ENCODE assay signal across 17 cellular contexts in genomic region chr20:2659547-2659946, GRCh38. TPM values are rescaled to one million over a fixed set of nuclear protein-coding genes. Genes with fewer than 3 reads are reported as not detected.
DNase-seq lines count a peak whose midpoint lies in the region; ATAC-seq and TF ChIP-seq lines count a peak whose summit lies in the region.
"Had no signal": no experiment of that assay in that cellular context is flagged by ENCODE, and none has a peak within 500 bp of the region (broad histone marks: within the 10 kb centered on the region; RNA-seq: fewer than 3 reads in every experiment).

No MANE protein-coding gene starts in this region.

- no peak for TF ChIP-seq CTCF in Caco-2 (IDR thresholded peaks at IDR 0.05; ENCODE audit: insufficient read depth in 1 of 2, low read depth in 1 of 2, low read length in 1 of 2, severe bottlenecking in 1 of 2, unreplicated experiment in 1 of 2)
- no peak for TF ChIP-seq CTCF in neural crest cell (conservative IDR thresholded peaks at IDR 0.05)
- no peak for TF ChIP-seq CTCF in SK-N-SH (IDR thresholded peaks at IDR 0.05)

- ATAC-seq in activated naive CD8-positive, alpha-beta T cell treated with anti-CD3 and anti-CD28 coated beads, Interleukin-2, amount 10 ng/mL, durations not matched to agents 7 days and 5 days (ENCODE audit: low read depth) = no peak
- ATAC-seq in GM18511 (IDR thresholded peaks at IDR 0.05; ENCODE audit: unreplicated experiment) = no peak

- BruUV-seq in Caco-2 (replicated peaks; lab: Mats Ljungman, UMichigan) = no TSS peak

- peaks cover 29% of the 10 kb centered on the region for H4K20me1 ChIP-seq in SK-N-SH (ENCODE audit: insufficient read depth)

- POLR2A ChIA-PET in Caco-2 (lab: Charles Lee) = no interaction called here
- POLR2A ChIA-PET in activated naive CD8-positive, alpha-beta T cell treated with anti-CD3 and anti-CD28 coated beads, Interleukin-2, amount 10 ng/mL, durations not matched to agents 7 days and 5 days (lab: Charles Lee) = no interaction called here
- POLR2A ChIA-PET in SK-N-SH (lab: Yijun Ruan, JAX) = no interaction called here

- peaks cover 23% of the 10 kb centered on the region for H3K36me3 ChIP-seq in Caco-2 (ENCODE audit: control insufficient read depth, insufficient read depth, low read length)
- peaks cover 48 to 72% of the 10 kb centered on the region in 2 experiments for H3K36me3 ChIP-seq in SK-N-SH (replicated peaks in 1 of 2; ENCODE audit: control insufficient read depth in 1 of 2, insufficient read depth in 2 of 2, low read length in 1 of 2)

- H3K9me3 ChIP-seq in Caco-2 (no peaks in the 10 kb centered on the region), SK-N-SH (no peaks in the 10 kb centered on the region)
- H3K9me3 ChIP-seq: HAP-1 had no signal

- peaks cover 54% of the 10 kb centered on the region for H3K4me1 Mint-ChIP-seq in activated T-cell treated with anti-CD3 and anti-CD28 coated beads, Interleukin-2, amount 50 U/mL, for 24 hours (ENCODE audit: low read depth)
- H3K4me1 Mint-ChIP-seq in Caco-2 (ENCODE audit: low read depth, unreplicated experiment) = peaks cover 13% of the 10 kb centered on the region
- peaks cover 38% of the 10 kb centered on the region for H3K4me1 Mint-ChIP-seq in activated naive CD8-positive, alpha-beta T cell treated with anti-CD3 and anti-CD28 coated beads, Interleukin-2, amount 10 ng/mL, durations not matched to agents 7 days and 5 days
- H3K4me1 Mint-ChIP-seq in neural crest cell = peaks cover 25% of the 10 kb centered on the region

- no peak overlapping the region for H3K9ac ChIP-seq in SK-N-SH

- intact Hi-C loops in Caco-2 (cut with micrococcal nuclease; ENCODE audit: unreplicated experiment) = no loop called here

- H3K9me2 ChIP-seq in SK-N-SH = no peaks in the 10 kb centered on the region

- H3K27me3 ChIP-seq in Caco-2 (replicated peaks; ENCODE audit: control insufficient read depth, insufficient read depth, low read length) = no peaks in the 10 kb centered on the region
- no peaks in the 10 kb centered on the region for H3K27me3 ChIP-seq in SK-N-SH (ENCODE audit: insufficient read depth)

- TF ChIP-seq EP300 in SK-N-SH (IDR thresholded peaks at IDR 0.05; ENCODE audit: borderline replicate concordance in 1 of 2, low read depth in 1 of 2, low read length in 1 of 2) = no peak

- no peaks in the 10 kb centered on the region; the same call in 1 of the 2 replicates for H3K4me1 ChIP-seq in Caco-2
- peaks cover 0 to 10% of the 10 kb centered on the region in 2 experiments; a peak in 2 of 4 replicates for H3K4me1 ChIP-seq in SK-N-SH (ENCODE audit: control insufficient read depth in 1 of 2, insufficient read depth in 2 of 2, low read depth in 1 of 2, low read length in 1 of 2)

- H3K27ac ChIP-seq in SK-N-SH (ENCODE audit: low read depth in 2 of 2, low read length in 1 of 2) = no peak overlapping the region

- no peak overlapping the region for H2AFZ ChIP-seq in SK-N-SH (ENCODE audit: low read depth)

- H3K4me3 ChIP-seq in Caco-2 (ENCODE audit: low read depth, low read length) (no peak overlapping the region), SK-N-SH (ENCODE audit: low read depth in 2 of 2, low read length in 1 of 2) (no peak overlapping the region)
- H3K4me3 ChIP-seq: HAP-1 had no signal

- peak overlapping the region; percentile 6 for H3K4me3 Mint-ChIP-seq in activated T-cell treated with anti-CD3 and anti-CD28 coated beads, Interleukin-2, amount 50 U/mL, for 24 hours
- H3K4me3 Mint-ChIP-seq in Caco-2 (ENCODE audit: unreplicated experiment) (no peak overlapping the region), neural crest cell (peak overlapping the region; percentile 77)
- no peak overlapping the region for H3K4me3 Mint-ChIP-seq in activated naive CD8-positive, alpha-beta T cell treated with anti-CD3 and anti-CD28 coated beads, Interleukin-2, amount 10 ng/mL, durations not matched to agents 7 days and 5 days
- H3K4me3 Mint-ChIP-seq: CD14-positive monocyte had no signal

- no peak for TF ChIP-seq RAD21 in SK-N-SH (IDR thresholded peaks at IDR 0.05; ENCODE audit: low read length)

- no peak overlapping the region for H3K4me2 ChIP-seq in SK-N-SH

- DNase-seq in activated T-cell treated with anti-CD3 and anti-CD28 coated beads, Interleukin-2, amount 50 U/mL, for 24 hours = peak; percentile 40
- DNase-seq in activated T-cell treated with anti-CD3 and anti-CD28 coated beads, Interleukin-2, amount 50 U/mL, for 1 hour = no peak
- DNase-seq in Caco-2 (no peak), neural crest cell (ENCODE audit: low read depth, low spot score) (no peak), SK-N-SH (no peak), anterior cingulate cortex (lab: John Stamatoyannopoulos, UW) (no peak)
- no peak for DNase-seq in activated naive CD8-positive, alpha-beta T cell treated with anti-CD3 and anti-CD28 coated beads, Interleukin-2, amount 10 ng/mL, durations not matched to agents 7 days and 5 days
- DNase-seq: AML-193; NCI-H1417 treated with DMSO at 0.1 percent for 48 hours; NCI-H1930; NCI-H446 treated with DMSO at 0.1 percent for 48 hours; NK-92 treated with Interleukin-12 subunit alpha and Interleukin-12 subunit beta, amount 100 ng/mL, for 24 hours had no signal

- WGBS in SK-N-SH (ENCODE audit: low lambda C conversion rate) = 96% methylated on average over 10 of the region's 10 CpGs

- H3K27me3 Mint-ChIP-seq in activated T-cell treated with anti-CD3 and anti-CD28 coated beads, Interleukin-2, amount 50 U/mL, for 24 hours = no peaks in the 10 kb centered on the region
- H3K27me3 Mint-ChIP-seq in Caco-2 (ENCODE audit: insufficient read depth, unreplicated experiment) (no peaks in the 10 kb centered on the region), neural crest cell (ENCODE audit: low read depth) (peaks cover 8% of the 10 kb centered on the region)
- H3K27me3 Mint-ChIP-seq in activated naive CD8-positive, alpha-beta T cell treated with anti-CD3 and anti-CD28 coated beads, Interleukin-2, amount 10 ng/mL, durations not matched to agents 7 days and 5 days = no peaks in the 10 kb centered on the region

- H3F3A ChIP-seq in SK-N-SH (replicated peaks; ENCODE audit: insufficient read depth) = peaks cover 45% of the 10 kb centered on the region

- H3K36me3 Mint-ChIP-seq in activated T-cell treated with anti-CD3 and anti-CD28 coated beads, Interleukin-2, amount 50 U/mL, for 24 hours (ENCODE audit: low read depth) = peaks cover 93% of the 10 kb centered on the region
- H3K36me3 Mint-ChIP-seq in Caco-2 (ENCODE audit: insufficient read depth, unreplicated experiment) = peaks cover 87% of the 10 kb centered on the region
- H3K36me3 Mint-ChIP-seq in activated naive CD8-positive, alpha-beta T cell treated with anti-CD3 and anti-CD28 coated beads, Interleukin-2, amount 10 ng/mL, durations not matched to agents 7 days and 5 days = peaks cover 44% of the 10 kb centered on the region
- H3K36me3 Mint-ChIP-seq in neural crest cell (ENCODE audit: low read depth) = peaks cover 58% of the 10 kb centered on the region

- peak overlapping the region; percentile 96 for H3K27ac Mint-ChIP-seq in activated T-cell treated with anti-CD3 and anti-CD28 coated beads, Interleukin-2, amount 50 U/mL, for 24 hours
- peak overlapping the region; percentile 6 for H3K27ac Mint-ChIP-seq in Caco-2 (ENCODE audit: unreplicated experiment)
- peak overlapping the region; percentile 23 for H3K27ac Mint-ChIP-seq in activated naive CD8-positive, alpha-beta T cell treated with anti-CD3 and anti-CD28 coated beads, Interleukin-2, amount 10 ng/mL, durations not matched to agents 7 days and 5 days
- H3K27ac Mint-ChIP-seq in neural crest cell (ENCODE audit: unreplicated experiment) = no peak overlapping the region

- H3K79me2 ChIP-seq in SK-N-SH (ENCODE audit: insufficient read depth) = peaks cover 38% of the 10 kb centered on the region

- CTCF ChIA-PET in Caco-2 (lab: Charles Lee) (no interaction called here), SK-N-SH (lab: Yijun Ruan, JAX) (interaction anchor here (1.0 kb wide), 1 partner anchor 28 kb away, joined by 3 read pairs; no protein-coding TSS in a partner anchor)

- no peaks in the 10 kb centered on the region for H3K9me3 Mint-ChIP-seq in activated T-cell treated with anti-CD3 and anti-CD28 coated beads, Interleukin-2, amount 50 U/mL, for 24 hours
- no peaks in the 10 kb centered on the region for H3K9me3 Mint-ChIP-seq in Caco-2 (ENCODE audit: unreplicated experiment)
- H3K9me3 Mint-ChIP-seq in activated naive CD8-positive, alpha-beta T cell treated with anti-CD3 and anti-CD28 coated beads, Interleukin-2, amount 10 ng/mL, durations not matched to agents 7 days and 5 days = no peaks in the 10 kb centered on the region
- H3K9me3 Mint-ChIP-seq in neural crest cell = no peaks in the 10 kb centered on the region

RNA-seq across cellular contexts. Expression of gene IDH3B, which starts 4.5 kb away (rescaled TPM):
- 123 and 137 TPM in 2 replicates for total RNA-seq in Caco-2 (2022)
- 10 to 100 TPM; 95.8 to 96.7 TPM for total RNA-seq in activated naive CD8-positive, alpha-beta T cell treated with anti-CD3 and anti-CD28 coated beads, Interleukin-2, amount 10 ng/mL, durations not matched to agents 7 days and 5 days
- total RNA-seq in neural crest cell = 100 and 102 TPM in 2 replicates
- 233 and 268 TPM in 2 replicates for polyA plus RNA-seq in SK-N-SH (2012; rRNA removed)
- 158 and 196 TPM in 2 replicates for polyA plus RNA-seq in SK-N-SH (2012; cell fraction: cytosol; rRNA removed)
- polyA plus RNA-seq in SK-N-SH (2012; cell fraction: nucleus; rRNA removed) = 526 and 663 TPM in 2 replicates

RNA-seq across cellular contexts. Expression of gene NOP56, which starts 7.1 kb away (rescaled TPM):
- total RNA-seq in Caco-2 (2022) (497 and 524 TPM in 2 replicates), neural crest cell (517 and 547 TPM in 2 replicates)
- 100 to 1,000 TPM; 322 to 330 TPM for total RNA-seq in activated naive CD8-positive, alpha-beta T cell treated with anti-CD3 and anti-CD28 coated beads, Interleukin-2, amount 10 ng/mL, durations not matched to agents 7 days and 5 days
- 158 and 218 TPM in 2 replicates for polyA plus RNA-seq in SK-N-SH (2012; rRNA removed)
- polyA plus RNA-seq in SK-N-SH (2012; cell fraction: cytosol; rRNA removed) = 111 and 114 TPM in 2 replicates
- 520 and 629 TPM in 2 replicates for polyA plus RNA-seq in SK-N-SH (2012; cell fraction: nucleus; rRNA removed)

RNA-seq across cellular contexts. Expression of gene EBF4, which starts 33.0 kb away (rescaled TPM):
- total RNA-seq in Caco-2 (2022) (5.7 and 7.5 TPM in 2 replicates), neural crest cell (23.2 and 24.6 TPM in 2 replicates)
- total RNA-seq in activated naive CD8-positive, alpha-beta T cell treated with anti-CD3 and anti-CD28 coated beads, Interleukin-2, amount 10 ng/mL, durations not matched to agents 7 days and 5 days = 1 to 10 TPM in 1 of 2 experiments, under 1 TPM in 1; 0.99 to 2.4 TPM
- polyA plus RNA-seq in SK-N-SH (2012; rRNA removed) = 15.9 and 20.6 TPM in 2 replicates
- 8.4 and 13.2 TPM in 2 replicates for polyA plus RNA-seq in SK-N-SH (2012; cell fraction: cytosol; rRNA removed)
- polyA plus RNA-seq in SK-N-SH (2012; cell fraction: nucleus; rRNA removed) = 103 and 177 TPM in 2 replicates
- total RNA-seq: HT1080, RPMI7951 had no signal
- polyA plus RNA-seq: CD14-positive monocyte had no signal

Comparison
In these comparisons a context has a peak if more than half of its experiments do, and no peak if none do; other contexts are left out.
1. H3K4me3 Mint-ChIP-seq: peak in activated T-cell treated with anti-CD3 and anti-CD28 coated beads, Interleukin-2, amount 50 U/mL, for 24 hours (single experiment) and neural crest cell (single experiment); none in Caco-2 (single experiment) and activated naive CD8-positive, alpha-beta T cell treated with anti-CD3 and anti-CD28 coated beads, Interleukin-2, amount 10 ng/mL, durations not matched to agents 7 days and 5 days (single experiment).